In genomic region chr10:30553625-30554442, GRCh38 we compare ENCODE assay signal across 8 cellular contexts.
DNase-seq lines count a peak whose midpoint lies in the region; ATAC-seq and TF ChIP-seq lines count a peak whose summit lies in the region.

No MANE protein-coding gene starts in this region.

- TF ChIP-seq POLR2A in esophagus muscularis mucosa (IDR thresholded peaks at IDR 0.05; ENCODE audit: low read depth): no peak

- no peaks in the 10 kb centered on the region for H4K20me1 ChIP-seq in Loucy (ENCODE audit: insufficient read depth, low read length, poor library complexity, severe bottlenecking)

- TF ChIP-seq EP300 in esophagus muscularis mucosa (IDR thresholded peaks at IDR 0.05): no peak

- H3K4me1 ChIP-seq in Loucy (ENCODE audit: insufficient read depth, low read length, poor library complexity, severe bottlenecking) (peaks cover 6% of the 10 kb centered on the region), esophagus muscularis mucosa (peaks cover 5 to 21% (median 7%) of the 10 kb centered on the region in 4 donors)

- H3K4me3 ChIP-seq in AG04450 (ENCODE audit: low read depth, low read length): peak overlapping the region; percentile 23; the same call in 1 of the 2 replicates
- H3K4me3 ChIP-seq in Loucy (ENCODE audit: low read length, poor library complexity, severe bottlenecking): no peak overlapping the region
- peak overlapping the region; percentile 31 to 44 (median 34) for H3K4me3 ChIP-seq in esophagus muscularis mucosa

- CTCF ChIA-PET in AG04450 (lab: Charles Lee) (interaction anchor here (0.6 to 1.9 kb wide), 7 partner anchors 12 to 555 kb away, joined by 3 to 10 read pairs (median 4); no protein-coding TSS in a partner anchor), GM10248 (lab: Yijun Ruan, JAX) (interaction anchor here (1.1 to 7.0 kb wide), 7 partner anchors 10 to 162 kb away, joined by 3 to 38 read pairs (median 4); no protein-coding TSS in a partner anchor)

- no peak for ATAC-seq in GM19452 (IDR thresholded peaks at IDR 0.05; ENCODE audit: unreplicated experiment)

- H3K27me3 ChIP-seq in AG04450 (ENCODE audit: control insufficient read depth, insufficient read depth, low read length): peaks cover 2% of the 10 kb centered on the region
- H3K27me3 ChIP-seq in Loucy (ENCODE audit: insufficient read depth, low read length, poor library complexity, severe bottlenecking): no peaks in the 10 kb centered on the region
- no peaks in the 10 kb centered on the region for H3K27me3 ChIP-seq in esophagus muscularis mucosa

- H3K9me3 ChIP-seq in AG04450 (ENCODE audit: control insufficient read depth, insufficient read depth, low read length) (no peaks in the 10 kb centered on the region), Loucy (ENCODE audit: insufficient read depth, low read depth, low read length) (no peaks in the 10 kb centered on the region), esophagus muscularis mucosa (no peaks in the 10 kb centered on the region)

- H3K79me2 ChIP-seq in Loucy (ENCODE audit: insufficient read depth, low read length): no peaks in the 10 kb centered on the region

- 26% methylated on average over 12 of the region's 12 CpGs for WGBS in esophagus muscularis mucosa

- no peaks in the 10 kb centered on the region for H3K9me2 ChIP-seq in Loucy (replicated peaks; ENCODE audit: low read depth, low read length)

- POLR2A ChIA-PET in AG04450 (lab: Yijun Ruan, JAX): interaction anchor here (0.5 kb wide), 1 partner anchor 103 kb away, joined by 3 read pairs; no protein-coding TSS in a partner anchor
- POLR2A ChIA-PET in GM10248 (lab: Yijun Ruan, JAX): no interaction called here

- no peak for TF ChIP-seq CTCF in AG04450 (IDR thresholded peaks at IDR 0.05; ENCODE audit: low read depth, low read length)
- TF ChIP-seq CTCF in Loucy (conservative IDR thresholded peaks at IDR 0.05; ENCODE audit: low read length): no peak
- no peak for TF ChIP-seq CTCF in esophagus muscularis mucosa (IDR thresholded peaks at IDR 0.05)
- TF ChIP-seq CTCF in GM10248 (IDR thresholded peaks at IDR 0.05; ENCODE audit: control extremely low read depth, extremely low read depth, low read depth, missing control alignments): no peak

- DNase-seq in AG04450 (ENCODE audit: low read depth, low spot score): no peak
- no peak for DNase-seq in esophagus muscularis mucosa (ENCODE audit: extremely low spot score)
- DNase-seq in mucosa of gallbladder (ENCODE audit: low spot score): peak; percentile 80
- no peak for DNase-seq in stimulated activated CD4-positive, alpha-beta T cell treated with anti-CD3 and anti-CD28 coated beads, Interleukin-4, amount 100 ng/mL, for 24 hours
- DNase-seq in GM10248 (ENCODE audit: extremely low spot score): no peak
- DNase-seq in activated CD4-positive, alpha-beta T cell treated with anti-CD3 and anti-CD28 coated beads for 4 hours: no peak

- 0 out of 2 replicates have a peak, but pooled peaks cover 2% of the 10 kb centered on the region for H3F3A ChIP-seq in Loucy (ENCODE audit: low read depth)

- intact Hi-C loops in esophagus muscularis mucosa (cut with DNase I): no loop called here

- H3K9ac ChIP-seq in Loucy (ENCODE audit: low read depth, low read length, poor library complexity, severe bottlenecking): no peak overlapping the region

- H3K4me2 ChIP-seq in Loucy (ENCODE audit: low read depth, low read length, poor library complexity, severe bottlenecking): no peak overlapping the region

- peak overlapping the region; percentile 21 for H3K27ac ChIP-seq in AG04450 (ENCODE audit: low read depth, low read length)
- H3K27ac ChIP-seq in esophagus muscularis mucosa (replicated peaks in 1 of 4): peak overlapping the region; percentile 59 to 73 (median 68)

- H3K36me3 ChIP-seq in Loucy (ENCODE audit: insufficient read depth, low read length) (no peaks in the 10 kb centered on the region), esophagus muscularis mucosa (no peaks in the 10 kb centered on the region)

- peak overlapping the region; percentile 93 for H2AFZ ChIP-seq in Loucy (ENCODE audit: low read length)
